25 cellular contexts compared by ENCODE assay signal in genomic region chr9:93260290-93261066, GRCh38.
DNase-seq lines count a peak whose midpoint lies in the region; ATAC-seq, FAIRE-seq and TF ChIP-seq lines count a peak whose summit lies in the region.
"Had no signal": no experiment of that assay in that cellular context is flagged by ENCODE, and none has a peak within 500 bp of the region (broad histone marks: within the 10 kb centered on the region; RNA-seq: fewer than 3 reads in every experiment).

No MANE protein-coding gene starts in this region.

- no peak overlapping the region for H3K9ac ChIP-seq in DND-41 (ENCODE audit: low read depth, low read length)
- H3K9ac ChIP-seq: KMS-11 had no signal

- DNase-seq in activated CD4-positive, CD25-positive, alpha-beta regulatory T cell treated with anti-CD3 and anti-CD28 coated beads, Interleukin-2, amount 50 U/mL, for 72 hours, result peak; percentile 26
- DNase-seq in activated CD4-positive, CD25-positive, alpha-beta regulatory T cell (lab: John Stamatoyannopoulos, UW), result no peak
- peak; percentile 1 for DNase-seq in DND-41
- peak; percentile 38 for DNase-seq in activated CD8-positive, alpha-beta memory T cell treated with anti-CD3 and anti-CD28 coated beads, Interleukin-2, amount 10 ng/mL, durations not matched to agents 7 days and 5 days
- DNase-seq in posterior vena cava (ENCODE audit: low spot score), result peak; percentile 70
- DNase-seq in NCI-H345 treated with DMSO at 0.1 percent for 48 hours (lab: John Stamatoyannopoulos, UW; ENCODE audit: unreplicated experiment), result no peak
- DNase-seq in small intestine, result no peak
- DNase-seq: activated gamma-delta T cell; BE2C; central memory CD4-positive, alpha-beta T cell; left ventricle myocardium superior; MV-4-11; NCI-H187; NCI-H2227 treated with DMSO at 0.1 percent for 48 hours; NK-92 treated with Interleukin-12 subunit alpha and Interleukin-12 subunit beta, amount 100 ng/mL, for 24 hours; stimulated activated naive CD8-positive, alpha-beta T cell treated with anti-CD3 and anti-CD28 coated beads, Interleukin-15, Interleukin-2, amounts not matched to agents 100 U/mL and 50 U/mL, for 24 hours; SW 1271 had no signal

- no peaks in the 10 kb centered on the region for H3K9me3 Mint-ChIP-seq in activated CD8-positive, alpha-beta memory T cell treated with anti-CD3 and anti-CD28 coated beads, Interleukin-2, amount 10 ng/mL, durations not matched to agents 7 days and 5 days (ENCODE audit: low read depth)

- H3K27me3 ChIP-seq in DND-41 (ENCODE audit: insufficient read depth, low read length, poor library complexity) (no peaks in the 10 kb centered on the region), small intestine (ENCODE audit: control insufficient read depth in 2 of 2, insufficient read depth in 2 of 2, low read length in 2 of 2) (no peaks in the 10 kb centered on the region)
- H3K27me3 ChIP-seq: BE2C, gastroesophageal sphincter, right lobe of liver, upper lobe of left lung had no signal

- H3K4me1 ChIP-seq in DND-41 (ENCODE audit: insufficient read depth, low read length) (peaks cover 9% of the 10 kb centered on the region), small intestine (ENCODE audit: control insufficient read depth in 2 of 2, insufficient read depth in 1 of 2, low read depth in 1 of 2, low read length in 1 of 2) (no peaks in the 10 kb centered on the region)
- H3K4me1 ChIP-seq: BE2C, gastroesophageal sphincter, right lobe of liver, upper lobe of left lung had no signal

- H3K27me3 Mint-ChIP-seq in activated CD8-positive, alpha-beta memory T cell treated with anti-CD3 and anti-CD28 coated beads, Interleukin-2, amount 10 ng/mL, durations not matched to agents 7 days and 5 days, result no peaks in the 10 kb centered on the region

- H3K27ac ChIP-seq in DND-41 (ENCODE audit: low read length), result no peak overlapping the region
- H3K27ac ChIP-seq in small intestine (ENCODE audit: low read depth in 1 of 2, low read length in 1 of 2), result no peak overlapping the region
- H3K27ac ChIP-seq: gastroesophageal sphincter, KMS-11, right lobe of liver, RWPE1, upper lobe of left lung had no signal

- H3K36me3 Mint-ChIP-seq in activated CD8-positive, alpha-beta memory T cell treated with anti-CD3 and anti-CD28 coated beads, Interleukin-2, amount 10 ng/mL, durations not matched to agents 7 days and 5 days, result no peaks in the 10 kb centered on the region

- H4K20me1 ChIP-seq in DND-41 (ENCODE audit: insufficient read depth, low read length), result no peaks in the 10 kb centered on the region

- H3K27ac Mint-ChIP-seq in activated CD8-positive, alpha-beta memory T cell treated with anti-CD3 and anti-CD28 coated beads, Interleukin-2, amount 10 ng/mL, durations not matched to agents 7 days and 5 days, result no peak overlapping the region

- FAIRE-seq in small intestine (lab: Jason Lieb, UNC), result no peak
- FAIRE-seq: H54, TTC549 had no signal

- no peak overlapping the region for H3K4me2 ChIP-seq in DND-41 (ENCODE audit: insufficient read depth, low read length)
- H3K4me2 ChIP-seq: KMS-11 had no signal

- H3K79me2 ChIP-seq in DND-41 (ENCODE audit: insufficient read depth, low read length), result no peaks in the 10 kb centered on the region

- no peaks in the 10 kb centered on the region for H3K9me3 ChIP-seq in DND-41 (ENCODE audit: insufficient read depth, low read length, severe bottlenecking)
- H3K9me3 ChIP-seq in small intestine (ENCODE audit: control insufficient read depth, low read depth), result no peaks in the 10 kb centered on the region
- H3K9me3 ChIP-seq: BE2C, gastroesophageal sphincter, right lobe of liver, upper lobe of left lung had no signal

- CTCF ChIA-PET in activated CD8-positive, alpha-beta memory T cell treated with anti-CD3 and anti-CD28 coated beads, Interleukin-2, amount 10 ng/mL, durations not matched to agents 7 days and 5 days (lab: Charles Lee), result no interaction called here

- 75 to 87% (median 76%) methylated on average over 12 of the region's 12 CpGs for WGBS in small intestine, 3 donors

- no peak overlapping the region for H3K4me3 Mint-ChIP-seq in activated CD8-positive, alpha-beta memory T cell treated with anti-CD3 and anti-CD28 coated beads, Interleukin-2, amount 10 ng/mL, durations not matched to agents 7 days and 5 days

- intact Hi-C loops in posterior vena cava (cut with DNase I), result no loop called here

- no peak overlapping the region for H3K4me3 ChIP-seq in DND-41 (ENCODE audit: low read depth in 1 of 2, low read length in 2 of 2)
- no peak overlapping the region for H3K4me3 ChIP-seq in small intestine (ENCODE audit: low read depth in 1 of 2, low read length in 2 of 2)
- H3K4me3 ChIP-seq: gastroesophageal sphincter, right lobe of liver, upper lobe of left lung had no signal

- no peak overlapping the region for H2AFZ ChIP-seq in DND-41 (ENCODE audit: low read depth, low read length)

- H3K4me1 Mint-ChIP-seq in activated CD8-positive, alpha-beta memory T cell treated with anti-CD3 and anti-CD28 coated beads, Interleukin-2, amount 10 ng/mL, durations not matched to agents 7 days and 5 days, result no peaks in the 10 kb centered on the region

- ATAC-seq in DND-41 (ENCODE audit: insufficient read depth, low read depth) (no peak), GM19395 (IDR thresholded peaks at IDR 0.05; ENCODE audit: unreplicated experiment) (no peak)
- ATAC-seq in activated CD8-positive, alpha-beta memory T cell treated with anti-CD3 and anti-CD28 coated beads, Interleukin-2, amount 10 ng/mL, durations not matched to agents 7 days and 5 days, result no peak
- ATAC-seq: gastroesophageal sphincter; left ventricle myocardium superior; right lobe of liver; stimulated activated naive CD8-positive, alpha-beta T cell treated with anti-CD3 and anti-CD28 coated beads, Interleukin-15, Interleukin-2, amounts not matched to agents 100 U/mL and 50 U/mL, for 24 hours had no signal

- H3K36me3 ChIP-seq in DND-41 (ENCODE audit: insufficient read depth, low read length) (no peaks in the 10 kb centered on the region), small intestine (ENCODE audit: control insufficient read depth in 2 of 2, insufficient read depth in 2 of 2, low read length in 2 of 2) (peaks cover 2 to 4% of the 10 kb centered on the region in 2 donors)
- H3K36me3 ChIP-seq: BE2C, right lobe of liver, upper lobe of left lung had no signal

- no peak for TF ChIP-seq CTCF in DND-41 (IDR thresholded peaks at IDR 0.05; ENCODE audit: borderline replicate concordance, extremely low read depth, low read length, poor library complexity, severe bottlenecking)

Comparison
In these comparisons a context has a peak if more than half of its experiments do, and no peak if none do; other contexts are left out.
1. DNase-seq: peak in activated CD4-positive, CD25-positive, alpha-beta regulatory T cell treated with anti-CD3 and anti-CD28 coated beads, Interleukin-2, amount 50 U/mL, for 72 hours (single experiment), DND-41 (single experiment), activated CD8-positive, alpha-beta memory T cell treated with anti-CD3 and anti-CD28 coated beads, Interleukin-2, amount 10 ng/mL, durations not matched to agents 7 days and 5 days (single experiment) and posterior vena cava (single experiment); none in activated CD4-positive, CD25-positive, alpha-beta regulatory T cell (0 of 4), NCI-H345 treated with DMSO at 0.1 percent for 48 hours (single experiment) and small intestine (single experiment).